In the genomic region with DNA sequence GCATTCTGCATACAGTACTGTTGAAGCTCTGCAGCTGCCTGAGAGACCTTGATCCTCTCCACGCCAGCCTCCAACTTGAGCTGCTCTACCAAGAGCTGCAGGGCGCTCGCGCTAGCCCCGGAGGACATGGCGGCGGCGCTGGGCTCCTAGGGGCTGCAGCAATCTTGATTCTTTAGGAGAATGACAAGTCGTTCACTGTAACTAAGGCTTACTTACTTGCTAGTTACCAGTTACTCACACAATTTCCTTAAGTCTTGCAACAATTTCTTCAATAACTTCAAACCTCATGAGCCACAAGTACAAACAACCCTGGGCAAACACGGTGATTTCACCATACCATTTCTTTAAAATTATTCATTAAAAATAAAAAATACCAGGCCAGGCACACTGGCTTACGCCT, we compare ENCODE assay signal across 1 cellular context.
A peak's percentile ranks its signal among the peaks of the same experiment; 100 is the strongest.
TF ChIP-seq lines count a peak whose summit lies in the region.

No MANE protein-coding gene starts in this region.

TF ChIP-seq in HepG2, 621 proteins besides CTCF, POLR2A, EP300 and RAD21:
- no peak for TF ChIP-seq CBX2 (IDR thresholded peaks at IDR 0.05; ENCODE audit: low read depth, low read length)
- no peak for TF ChIP-seq CBX2 (CRISPR knock-in tag; IDR thresholded peaks at IDR 0.05; ENCODE audit: low read depth)
- 0 out of 2 replicates have a peak, but pooled peaks have one; percentile 13 for TF ChIP-seq ZBTB33 (CRISPR knock-in tag; IDR thresholded peaks at IDR 0.05)
- TF ChIP-seq ZBTB2 (CRISPR knock-in tag; IDR thresholded peaks at IDR 0.05; ENCODE audit: low read depth): no peak
- TF ChIP-seq THYN1 (CRISPR knock-in tag; IDR thresholded peaks at IDR 0.05; ENCODE audit: borderline replicate concordance, low read depth): no peak
- no peak for TF ChIP-seq CHCHD3 (CRISPR knock-in tag; IDR thresholded peaks at IDR 0.05)
- TF ChIP-seq TGIF2 (CRISPR knock-in tag; IDR thresholded peaks at IDR 0.05): no peak
TF ChIP-seq in HepG2: peak in this region for 1.
